Comparison of ENCODE assay signal across 14 cellular contexts in genomic region chr7:156194813-156195212, GRCh38.
"Had no signal": no experiment of that assay in that cellular context is flagged by ENCODE, and none has a peak within 500 bp of the region (broad histone marks: within the 10 kb centered on the region; RNA-seq: fewer than 3 reads in every experiment).

No MANE protein-coding gene starts in this region.

- H3K27me3 Mint-ChIP-seq: stimulated activated naive CD8-positive, alpha-beta T cell treated with anti-CD3 and anti-CD28 coated beads, Interleukin-15, Interleukin-2, amounts not matched to agents 100 ng/mL and 50 ng/mL, for 24 hours had no signal

- H3K9me3 Mint-ChIP-seq: natural killer cell; neural crest cell; stimulated activated naive CD8-positive, alpha-beta T cell treated with anti-CD3 and anti-CD28 coated beads, Interleukin-15, Interleukin-2, amounts not matched to agents 100 ng/mL and 50 ng/mL, for 24 hours had no signal

- DNase-seq: dorsolateral prefrontal cortex; effector memory CD4-positive, alpha-beta T cell; heart left ventricle; hippocampal formation; left lung; natural killer cell; spleen; stimulated activated CD4-positive, alpha-beta T cell treated with anti-CD3 and anti-CD28 coated beads, Interleukin-15, amount 100 ng/mL, for 24 hours; stimulated activated CD4-positive, alpha-beta T cell treated with anti-CD3 and anti-CD28 coated beads, Interleukin-1b, Interleukin-23, amount 100 ng/mL, for 48 hours; stimulated activated CD4-positive, alpha-beta T cell treated with anti-CD3 and anti-CD28 coated beads, Interleukin-4, amount 100 ng/mL, for 24 hours had no signal

- H3K27ac Mint-ChIP-seq: mesothelial cell of epicardium; natural killer cell; stimulated activated memory B cell treated with anti-CD40 and anti-IgM and Interleukin-4, amounts not matched to agents 10 μg/mL and 1 μg/mL and 100 μg/mL, for 72 hours; stimulated activated naive CD8-positive, alpha-beta T cell treated with anti-CD3 and anti-CD28 coated beads, Interleukin-15, Interleukin-2, amounts not matched to agents 100 ng/mL and 50 ng/mL, for 24 hours had no signal

- H3K4me1 Mint-ChIP-seq: mesothelial cell of epicardium; natural killer cell; neural crest cell; stimulated activated memory B cell treated with anti-CD40 and anti-IgM and Interleukin-4, amounts not matched to agents 10 μg/mL and 1 μg/mL and 100 μg/mL, for 72 hours had no signal

- H3K36me3 Mint-ChIP-seq: mesothelial cell of epicardium; natural killer cell; stimulated activated memory B cell treated with anti-CD40 and anti-IgM and Interleukin-4, amounts not matched to agents 10 μg/mL and 1 μg/mL and 100 μg/mL, for 72 hours had no signal

- H3K4me3 Mint-ChIP-seq: mesothelial cell of epicardium; natural killer cell; neural crest cell; stimulated activated memory B cell treated with anti-CD40 and anti-IgM and Interleukin-4, amounts not matched to agents 10 μg/mL and 1 μg/mL and 100 μg/mL, for 72 hours; stimulated activated naive CD8-positive, alpha-beta T cell treated with anti-CD3 and anti-CD28 coated beads, Interleukin-15, Interleukin-2, amounts not matched to agents 100 ng/mL and 50 ng/mL, for 24 hours had no signal
